Comparison of ENCODE assay signal across 1 cellular context in genomic region chr6:129853996-129854711, GRCh38.
A peak's percentile ranks its signal among the peaks of the same experiment; 100 is the strongest.
TF ChIP-seq lines count a peak whose summit lies in the region.

No MANE protein-coding gene starts in this region.

TF ChIP-seq in K562, 482 proteins besides CTCF, POLR2A, EP300 and RAD21 (continued from another document and continues in another):
- TF ChIP-seq HMBOX1 (IDR thresholded peaks at IDR 0.05) (peak; percentile 79), JUN (IDR thresholded peaks at IDR 0.05; ENCODE audit: borderline replicate concordance, low read depth, low read length) (peak; percentile 50; the same call in 1 of the 2 replicates), JUN (CRISPR knock-in tag; IDR thresholded peaks at IDR 0.05; ENCODE audit: borderline replicate concordance) (no peak), SREBF2 (CRISPR knock-in tag; IDR thresholded peaks at IDR 0.05) (no peak), BCL6 (CRISPR knock-in tag; IDR thresholded peaks at IDR 0.05) (no peak), ZKSCAN3 (CRISPR knock-in tag; IDR thresholded peaks at IDR 0.05) (no peak), ZNF592 (IDR thresholded peaks at IDR 0.05) (0 out of 2 replicates have a peak, but pooled peaks have one; percentile 3), GMEB1 (CRISPR knock-in tag; IDR thresholded peaks at IDR 0.05) (no peak), CBFA2T3 (IDR thresholded peaks at IDR 0.05) (peak; percentile 87), SRSF1 (IDR thresholded peaks at IDR 0.05; ENCODE audit: low read depth, low read length) (no peak), ZNF124 (CRISPR knock-in tag; IDR thresholded peaks at IDR 0.05) (no peak), LEF1 (IDR thresholded peaks at IDR 0.05) (peak; percentile 66; the same call in 1 of the 2 replicates), ZNF24 (IDR thresholded peaks at IDR 0.05) (no peak), ZNF384 (IDR thresholded peaks at IDR 0.05; ENCODE audit: low read depth, low read length) (no peak), ETV6 (IDR thresholded peaks at IDR 0.05; ENCODE audit: borderline replicate concordance in 1 of 2, low read depth in 2 of 2, low read length in 1 of 2) (0 out of 4 replicates have a peak, but pooled peaks of 1 of the 2 experiments have one; percentile 53), ETV6 (CRISPR knock-in tag; IDR thresholded peaks at IDR 0.05; ENCODE audit: borderline replicate concordance) (no peak), KAT2B (IDR thresholded peaks at IDR 0.05; ENCODE audit: low read depth, low read length) (no peak), FOXA3 (CRISPR knock-in tag; conservative IDR thresholded peaks at IDR 0.05 in 1 of 2, IDR thresholded peaks at IDR 0.05 in 1 of 2) (0 out of 4 replicates have a peak, but pooled peaks of 1 of the 2 experiments have one; percentile 24), AFF1 (IDR thresholded peaks at IDR 0.05; ENCODE audit: low read depth in 1 of 2, partially characterized antibody in 2 of 2) (peak in 1 of 2 experiments; percentile 53), ZNF589 (CRISPR knock-in tag; IDR thresholded peaks at IDR 0.05; ENCODE audit: low read depth) (0 out of 2 replicates have a peak, but pooled peaks have one; percentile 61), NR0B1 (IDR thresholded peaks at IDR 0.05; ENCODE audit: partially characterized antibody) (no peak), SMARCA4 (IDR thresholded peaks at IDR 0.05) (peak; percentile 86), HDAC3 (IDR thresholded peaks at IDR 0.05; ENCODE audit: borderline replicate concordance, partially characterized antibody) (peak; percentile 65), CC2D1A (IDR thresholded peaks at IDR 0.05) (peak; percentile 28; the same call in 1 of the 2 replicates), DPF2 (IDR thresholded peaks at IDR 0.05) (peak; percentile 85), PRPF4 (IDR thresholded peaks at IDR 0.05; ENCODE audit: insufficient read depth, low read depth, low read length, poor library complexity, severe bottlenecking) (no peak), TEAD2 (tag; IDR thresholded peaks at IDR 0.05) (no peak), ZNF644 (tag; IDR thresholded peaks at IDR 0.05; ENCODE audit: low read depth) (no peak), ZNF318 (IDR thresholded peaks at IDR 0.05; ENCODE audit: borderline replicate concordance in 1 of 2, low read depth in 1 of 2) (no peak), ZNF280B (CRISPR knock-in tag; IDR thresholded peaks at IDR 0.05) (no peak), CBFA2T2 (conservative IDR thresholded peaks at IDR 0.05) (peak; percentile 73), OTX1 (CRISPR knock-in tag; IDR thresholded peaks at IDR 0.05) (no peak), ZC3H8 (IDR thresholded peaks at IDR 0.05) (no peak), FOXK2 (conservative IDR thresholded peaks at IDR 0.05 in 1 of 2, IDR thresholded peaks at IDR 0.05 in 1 of 2; ENCODE audit: low read depth in 2 of 2) (no peak), ADNP (tag; IDR thresholded peaks at IDR 0.05) (peak; percentile 40; the same call in 1 of the 2 replicates), ATF7 (IDR thresholded peaks at IDR 0.05) (peak; percentile 47)
